In the genomic region with DNA sequence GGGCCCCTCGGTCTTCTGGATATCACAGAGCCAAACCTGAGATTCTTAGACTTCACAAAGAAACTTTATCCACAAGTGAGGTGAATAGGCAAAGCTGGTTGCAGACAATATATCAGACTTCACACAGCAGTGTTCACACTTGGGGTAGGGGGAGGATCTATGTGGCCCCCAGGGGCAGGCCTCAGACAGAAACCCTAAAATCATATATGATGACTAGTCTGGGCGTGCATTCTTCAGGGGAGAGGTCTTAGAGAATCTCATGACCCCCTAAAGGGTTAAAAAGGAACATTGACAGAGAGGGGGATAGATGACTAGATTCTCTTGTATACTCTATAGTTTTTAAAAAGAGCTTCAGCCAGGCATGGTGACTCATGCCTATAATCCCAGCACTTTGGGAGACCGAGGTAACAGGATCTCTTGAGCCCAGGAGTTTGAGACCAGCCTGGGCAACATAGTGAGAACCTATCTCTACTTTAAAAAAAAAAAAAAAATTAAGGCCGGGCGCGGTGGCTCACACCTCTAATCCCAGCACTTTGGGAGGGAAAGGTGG, we compare ENCODE assay signal across 15 cellular contexts. TPM values are rescaled to one million over a fixed set of nuclear protein-coding genes. Genes with fewer than 3 reads are reported as not detected.
DNase-seq lines count a peak whose midpoint lies in the region; ATAC-seq, FAIRE-seq and TF ChIP-seq lines count a peak whose summit lies in the region.
"Had no signal": no experiment of that assay in that cellular context is flagged by ENCODE, and none has a peak within 500 bp of the region (broad histone marks: within the 10 kb centered on the region; RNA-seq: fewer than 3 reads in every experiment).

No MANE protein-coding gene starts in this region.

- H3K27me3 ChIP-seq in Caco-2 (replicated peaks; ENCODE audit: control insufficient read depth, insufficient read depth, low read length) (no peaks in the 10 kb centered on the region), dorsolateral prefrontal cortex (no peaks in the 10 kb centered on the region), sigmoid colon (no peaks in the 10 kb centered on the region)

- H3K36me3 Mint-ChIP-seq in Caco-2 (ENCODE audit: insufficient read depth, unreplicated experiment) = peaks cover 6% of the 10 kb centered on the region
- H3K36me3 Mint-ChIP-seq: WTC11 had no signal

- CTCF ChIA-PET in Caco-2 (lab: Charles Lee) = no interaction called here

- H3K4me3 Mint-ChIP-seq in Caco-2 (ENCODE audit: unreplicated experiment) = peak overlapping the region; percentile 12
- H3K4me3 Mint-ChIP-seq: WTC11 had no signal

- intact Hi-C loops in Caco-2 (cut with micrococcal nuclease; ENCODE audit: unreplicated experiment) = no loop called here
- intact Hi-C loops in dorsolateral prefrontal cortex (cut with DNase I) = no loop called here
- intact Hi-C loops in sigmoid colon (cut with DNase I) = no loop called here

- no peaks in the 10 kb centered on the region for H3K9me3 Mint-ChIP-seq in Caco-2 (ENCODE audit: unreplicated experiment)
- H3K9me3 Mint-ChIP-seq: WTC11 had no signal

- no peaks in the 10 kb centered on the region for H3K9me3 ChIP-seq in Caco-2
- no peaks in the 10 kb centered on the region for H3K9me3 ChIP-seq in sigmoid colon

- DNase-seq in Caco-2 = no peak
- DNase-seq in MV-4-11 (lab: John Stamatoyannopoulos, UW) = peak; percentile 44
- no peak for DNase-seq in dorsolateral prefrontal cortex
- DNase-seq in sigmoid colon = no peak
- no peak for DNase-seq in H54 (ENCODE audit: insufficient read length, low spot score)
- DNase-seq in activated CD8-positive, alpha-beta memory T cell treated with anti-CD3 and anti-CD28 coated beads, Interleukin-2, amount 50 U/mL, for 48 hours = no peak
- DNase-seq in kidney tubule cell (ENCODE audit: low spot score) = no peak
- DNase-seq: activated gamma-delta T cell, DMS79 treated with DMSO at 0.1 percent for 48 hours, foreskin melanocyte had no signal

- H3K4me3 ChIP-seq in Caco-2 (ENCODE audit: low read depth, low read length) = no peak overlapping the region
- peak overlapping the region in 3 of 59 donors; percentile 1 to 14 (median 4) for H3K4me3 ChIP-seq in dorsolateral prefrontal cortex
- no peak overlapping the region for H3K4me3 ChIP-seq in sigmoid colon

- H3K36me3 ChIP-seq in Caco-2 (ENCODE audit: control insufficient read depth, insufficient read depth, low read length) (no peaks in the 10 kb centered on the region), sigmoid colon (no peaks in the 10 kb centered on the region)

- 74 to 76% methylated on average over 6 of the region's 6 CpGs for WGBS in sigmoid colon, 2 donors

- TF ChIP-seq CTCF in Caco-2 (IDR thresholded peaks at IDR 0.05; ENCODE audit: insufficient read depth in 1 of 2, low read depth in 1 of 2, low read length in 1 of 2, severe bottlenecking in 1 of 2, unreplicated experiment in 1 of 2) (no peak), dorsolateral prefrontal cortex (IDR thresholded peaks at IDR 0.05 in 54 of 56, conservative IDR thresholded peaks at IDR 0.05 in 2 of 56; ENCODE audit: low read depth in 1 of 56, partially characterized antibody in 56 of 56) (no peak), sigmoid colon (IDR thresholded peaks at IDR 0.05) (no peak)

- peak overlapping the region in 34 of 59 donors; percentile 2 to 91 (median 58) for H3K27ac ChIP-seq in dorsolateral prefrontal cortex
- H3K27ac ChIP-seq in sigmoid colon = peak overlapping the region; percentile 31 to 95 (median 75)

- H3K4me1 ChIP-seq in Caco-2 (0 out of 2 replicates have a peak, but pooled peaks cover 7% of the 10 kb centered on the region), sigmoid colon (peaks cover 0 to 33% (median 23%) of the 10 kb centered on the region in 4 donors)

- POLR2A ChIA-PET in Caco-2 (lab: Charles Lee) = no interaction called here

- TF ChIP-seq POLR2A in sigmoid colon (IDR thresholded peaks at IDR 0.05) = no peak
- no peak for TF ChIP-seq POLR2A in H54 (IDR thresholded peaks at IDR 0.05; ENCODE audit: low read depth, low read length)

- no TSS peak for BruUV-seq in Caco-2 (replicated peaks; lab: Mats Ljungman, UMichigan)

- peaks cover 7% of the 10 kb centered on the region for H3K4me1 Mint-ChIP-seq in Caco-2 (ENCODE audit: low read depth, unreplicated experiment)

- no peak for TF ChIP-seq EP300 in sigmoid colon (IDR thresholded peaks at IDR 0.05)

- no peak overlapping the region for H3K27ac Mint-ChIP-seq in Caco-2 (ENCODE audit: unreplicated experiment)
- H3K27ac Mint-ChIP-seq: WTC11 had no signal

- H3K27me3 Mint-ChIP-seq in Caco-2 (ENCODE audit: insufficient read depth, unreplicated experiment) = peaks cover 5% of the 10 kb centered on the region

- no peak for FAIRE-seq in H54 (lab: Jason Lieb, UNC)
- FAIRE-seq: colon, GM18507 had no signal

- ATAC-seq in HG02588 (IDR thresholded peaks at IDR 0.05; ENCODE audit: unreplicated experiment) = no peak
- ATAC-seq: WTC11 had no signal

RNA-seq across cellular contexts. Expression of gene TYROBP, which starts 2.8 kb away (rescaled TPM):
- total RNA-seq in Caco-2 (2022) = not detected in 2 replicates
- 10 to 100 TPM in 111 of 120 experiments, 1 to 10 TPM in 9; 4.0 to 78.1 (median 21.7) TPM for total RNA-seq in dorsolateral prefrontal cortex
- total RNA-seq in sigmoid colon = 100 to 1,000 TPM in 3 of 4 donors, 10 to 100 TPM in 1; 71.5 to 172 (median 126) TPM
- 100 to 1,000 TPM in 2 of 3 donors, 10 to 100 TPM in 1; 95.8 to 211 (median 125) TPM for polyA plus RNA-seq in sigmoid colon
- total RNA-seq: RPMI7951 had no signal

RNA-seq across cellular contexts. Expression of gene HCST, which starts 2.9 kb away (rescaled TPM):
- total RNA-seq in Caco-2 (2022) (not detected in 2 replicates), dorsolateral prefrontal cortex (10 to 100 TPM in 16 of 120 experiments, 1 to 10 TPM in 100, under 1 TPM in 2, not detected in 2; 0.91 to 23.2 (median 5.7) TPM), sigmoid colon (1 to 10 TPM in 3 of 4 donors, not detected in 1; 3.5 to 5.8 (median 3.9) TPM)
- 10 to 100 TPM in 2 of 3 donors, 1 to 10 TPM in 1; 2.4 to 36.1 (median 13.9) TPM for polyA plus RNA-seq in sigmoid colon

RNA-seq across cellular contexts. Expression of gene NFKBID, which starts 4.9 kb away (rescaled TPM):
- 8.0 and 10.5 TPM in 2 replicates for total RNA-seq in Caco-2 (2022)
- total RNA-seq in dorsolateral prefrontal cortex = 10 to 100 TPM in 58 of 120 experiments, 1 to 10 TPM in 62; 4.0 to 22.7 (median 9.9) TPM
- total RNA-seq in sigmoid colon = 1 to 10 TPM; 2.5 to 7.8 (median 6.6) TPM
- 1 to 10 TPM; 1.2 to 9.6 (median 4.4) TPM for polyA plus RNA-seq in sigmoid colon

RNA-seq across cellular contexts. Expression of gene LRFN3, which starts 30.9 kb away (rescaled TPM):
- total RNA-seq in Caco-2 (2022) (10.2 and 12.4 TPM in 2 replicates), dorsolateral prefrontal cortex (10 to 100 TPM; 14.6 to 42.1 (median 25.6) TPM), sigmoid colon (1 to 10 TPM; 4.6 to 7.2 (median 6.6) TPM)
- polyA plus RNA-seq in sigmoid colon = 1 to 10 TPM; 5.3 to 9.7 (median 6.0) TPM

RNA-seq across cellular contexts. Expression of gene APLP1, which starts 36.9 kb away (rescaled TPM):
- total RNA-seq in Caco-2 (2022) (4.6 and 6.5 TPM in 2 replicates), dorsolateral prefrontal cortex (1,000 to 10,000 TPM in 76 of 120 experiments, 100 to 1,000 TPM in 44; 448 to 2,969 (median 1,100) TPM), sigmoid colon (10 to 100 TPM in 1 of 4 donors, 1 to 10 TPM in 3; 3.6 to 11.3 (median 7.0) TPM)
- polyA plus RNA-seq in sigmoid colon = 1 to 10 TPM in 1 of 3 donors, not detected in 2; 4.4 TPM
